2 cellular contexts compared by ENCODE assay signal in genomic region chr13:37565425-37565824, GRCh38.
TF ChIP-seq lines count a peak whose summit lies in the region.

No MANE protein-coding gene starts in this region.

TF ChIP-seq in IMR-90, 13 proteins besides CTCF, POLR2A, EP300 and RAD21:
- TF ChIP-seq MAZ (IDR thresholded peaks at IDR 0.05; ENCODE audit: borderline replicate concordance, low read depth, low read length) (no peak), MAFK (IDR thresholded peaks at IDR 0.05; ENCODE audit: low read depth, low read length) (peak; percentile 51), RCOR1 (IDR thresholded peaks at IDR 0.05; ENCODE audit: insufficient replicate concordance, low read length) (no peak), BHLHE40 (IDR thresholded peaks at IDR 0.05; ENCODE audit: low read depth, low read length) (no peak), FOS (IDR thresholded peaks at IDR 0.05; ENCODE audit: low read depth, low read length) (no peak)

TF ChIP-seq in K562, 482 proteins besides CTCF, POLR2A, EP300 and RAD21:
- TF ChIP-seq ZNF316 (IDR thresholded peaks at IDR 0.05) (peak; percentile 40; the same call in 1 of the 2 replicates), ZNF212 (CRISPR knock-in tag; IDR thresholded peaks at IDR 0.05) (no peak), TBL1XR1 (IDR thresholded peaks at IDR 0.05; ENCODE audit: low read length in 2 of 2) (no peak), ZNF436 (CRISPR knock-in tag; IDR thresholded peaks at IDR 0.05) (no peak), TGIF2 (CRISPR knock-in tag; IDR thresholded peaks at IDR 0.05) (no peak), TAF9B (IDR thresholded peaks at IDR 0.05; ENCODE audit: partially characterized antibody) (no peak)
